In genomic region chr15:58931985-58932384, GRCh38 we compare ENCODE assay signal across 8 cellular contexts. TPM values are rescaled to one million over a fixed set of nuclear protein-coding genes. Genes with fewer than 3 reads are reported as not detected.
DNase-seq lines count a peak whose midpoint lies in the region; ATAC-seq and TF ChIP-seq lines count a peak whose summit lies in the region.

No MANE protein-coding gene starts in this region.

- H3K27me3 ChIP-seq in left ventricle myocardium inferior (ENCODE audit: low read depth) (no peaks in the 10 kb centered on the region), endodermal cell (ENCODE audit: control insufficient read depth, insufficient read depth, low read length, poor library complexity, severe bottlenecking) (no peaks in the 10 kb centered on the region)
- H3K27me3 ChIP-seq in naive thymus-derived CD4-positive, alpha-beta T cell (ENCODE audit: control insufficient read depth in 2 of 2, insufficient read depth in 2 of 2, low read length in 2 of 2): no peaks in the 10 kb centered on the region

- no peaks in the 10 kb centered on the region for H3K9me3 ChIP-seq in left ventricle myocardium inferior (replicated peaks)
- no peaks in the 10 kb centered on the region for H3K9me3 ChIP-seq in endodermal cell (ENCODE audit: control insufficient read depth, low read length)
- H3K9me3 ChIP-seq in naive thymus-derived CD4-positive, alpha-beta T cell (ENCODE audit: control insufficient read depth in 2 of 3, low read length in 3 of 3): no peaks in the 10 kb centered on the region

- CTCF ChIA-PET in naive thymus-derived CD4-positive, alpha-beta T cell (lab: Charles Lee): interaction anchor here (1.3 to 1.8 kb wide), 2 partner anchors 24 to 597 kb away, joined by 4 read pairs; no protein-coding TSS in a partner anchor

- peak overlapping the region; percentile 97 for H3K27ac Mint-ChIP-seq in endodermal cell
- H3K27ac Mint-ChIP-seq in naive thymus-derived CD4-positive, alpha-beta T cell: peak overlapping the region; percentile 58 to 100 (median 97)

- H3K27ac ChIP-seq in left ventricle myocardium inferior (replicated peaks) (peak overlapping the region; percentile 100), endodermal cell (ENCODE audit: low read depth, low read length) (no peak overlapping the region)
- H3K27ac ChIP-seq in naive thymus-derived CD4-positive, alpha-beta T cell (ENCODE audit: low read depth, low read length): peak overlapping the region; percentile 93

- H3K9ac ChIP-seq in endodermal cell (ENCODE audit: extremely low read depth, low read length, poor library complexity, severe bottlenecking): peak overlapping the region; percentile 97

- ATAC-seq in Right ventricle myocardium superior (ENCODE audit: poor library complexity): no peak
- ATAC-seq in naive thymus-derived CD4-positive, alpha-beta T cell: no peak

- H3K36me3 ChIP-seq in left ventricle myocardium inferior (peaks cover 26% of the 10 kb centered on the region), endodermal cell (ENCODE audit: control insufficient read depth, insufficient read depth, low read length) (peaks cover 29% of the 10 kb centered on the region)
- peaks cover 4 to 28% (median 4%) of the 10 kb centered on the region in 3 experiments for H3K36me3 ChIP-seq in naive thymus-derived CD4-positive, alpha-beta T cell (ENCODE audit: control insufficient read depth in 2 of 3, insufficient read depth in 3 of 3, low read length in 3 of 3)

- H3K4me3 ChIP-seq in left ventricle myocardium inferior (peak overlapping the region; percentile 92), endodermal cell (ENCODE audit: low read length) (peak overlapping the region; percentile 98)
- H3K4me3 ChIP-seq in naive thymus-derived CD4-positive, alpha-beta T cell (ENCODE audit: low read length): peak overlapping the region; percentile 91

- no peak for TF ChIP-seq CTCF in left ventricle myocardium inferior (IDR thresholded peaks at IDR 0.05; ENCODE audit: borderline replicate concordance)
- TF ChIP-seq CTCF in endodermal cell (conservative IDR thresholded peaks at IDR 0.05): no peak

- POLR2A ChIA-PET in naive thymus-derived CD4-positive, alpha-beta T cell (lab: Charles Lee): interaction anchor here (1.1 to 2.6 kb wide), 5 partner anchors 9 to 182 kb away, joined by 4 to 13 read pairs (median 5); partner anchors contain the start of gene MINDY2

- no peaks in the 10 kb centered on the region for H3K27me3 Mint-ChIP-seq in endodermal cell (ENCODE audit: insufficient read depth)
- H3K27me3 Mint-ChIP-seq in naive thymus-derived CD4-positive, alpha-beta T cell: no peaks in the 10 kb centered on the region

- H3K4me1 ChIP-seq in left ventricle myocardium inferior (peaks cover 63% of the 10 kb centered on the region), endodermal cell (ENCODE audit: control insufficient read depth, insufficient read depth, low read length) (peaks cover 11% of the 10 kb centered on the region)
- H3K4me1 ChIP-seq in naive thymus-derived CD4-positive, alpha-beta T cell (ENCODE audit: control insufficient read depth in 2 of 2, insufficient read depth in 2 of 2, low read length in 2 of 2): peaks cover 19 to 25% of the 10 kb centered on the region in 2 donors

- peaks cover 25% of the 10 kb centered on the region for H3K36me3 Mint-ChIP-seq in endodermal cell (ENCODE audit: low read depth)
- H3K36me3 Mint-ChIP-seq in naive thymus-derived CD4-positive, alpha-beta T cell: peaks cover 0 to 9% (median 0%) of the 10 kb centered on the region in 5 donors

- H3K4me1 Mint-ChIP-seq in endodermal cell: peaks cover 11% of the 10 kb centered on the region
- H3K4me1 Mint-ChIP-seq in naive thymus-derived CD4-positive, alpha-beta T cell: peaks cover 14 to 38% (median 26%) of the 10 kb centered on the region in 7 donors

- H3K9me3 Mint-ChIP-seq in endodermal cell: no peaks in the 10 kb centered on the region
- peaks cover 0 to 4% (median 0%) of the 10 kb centered on the region in 11 donors for H3K9me3 Mint-ChIP-seq in naive thymus-derived CD4-positive, alpha-beta T cell

- peak overlapping the region; percentile 94 for H3K4me3 Mint-ChIP-seq in endodermal cell
- peak overlapping the region; percentile 89 to 97 (median 93) for H3K4me3 Mint-ChIP-seq in naive thymus-derived CD4-positive, alpha-beta T cell

- no peak for DNase-seq in left ventricle myocardium inferior
- DNase-seq in Right ventricle myocardium superior: no peak
- peak; percentile 72 for DNase-seq in SIG-M5 treated with dmso at 0.1 percent for 504 hours (lab: John Stamatoyannopoulos, UW; ENCODE audit: unreplicated experiment)
- no peak for DNase-seq in endodermal cell
- DNase-seq in naive thymus-derived CD4-positive, alpha-beta T cell: no peak
- no peak for DNase-seq in cerebellar nuclear complex (lab: John Stamatoyannopoulos, UW)
- no peak for DNase-seq in NCI-H1694 treated with DMSO at 0.1 percent for 48 hours (lab: John Stamatoyannopoulos, UW)
- no peak for DNase-seq in COLO829 (ENCODE audit: low spot score)

- intact Hi-C loops in left ventricle myocardium inferior (cut with micrococcal nuclease): no loop called here
- intact Hi-C loops in Right ventricle myocardium superior (cut with DNase I): no loop called here
- intact Hi-C loops in naive thymus-derived CD4-positive, alpha-beta T cell (cut with micrococcal nuclease): loop anchor here (2.0 to 10.0 kb wide), 4 partner anchors 183 to 1227 kb away; partner anchors contain the start of genes ADAM10 (in 1 of the 2), GTF2A2 (in 1 of the 2) and POLR2M (in 1 of the 2)

- 4% methylated on average over 2 of the region's 3 CpGs; no CpG with 5 or more reads in 1 of the 2 experiments for WGBS in endodermal cell (ENCODE audit: insufficient coverage in 1 of 2, insufficient read length in 1 of 2), 2 experiments

RNA-seq across cellular contexts. Expression of gene SLTM, which starts 1.5 kb away (rescaled TPM):
- total RNA-seq in left ventricle myocardium inferior (47.8 TPM), Right ventricle myocardium superior (45.0 TPM), endodermal cell (10 to 100 TPM; 77.1 to 96.8 TPM)
- 80.5 TPM for polyA plus RNA-seq in endodermal cell (2013, experiment 1 of 2)
- polyA plus RNA-seq in endodermal cell (2013, experiment 2 of 2): 77.3 TPM
- 100 to 1,000 TPM; 118 to 166 (median 159) TPM for total RNA-seq in naive thymus-derived CD4-positive, alpha-beta T cell
- 10 to 100 TPM; 56.3 to 65.6 TPM for polyA plus RNA-seq in naive thymus-derived CD4-positive, alpha-beta T cell

RNA-seq across cellular contexts. Expression of gene RNF111, which starts 55.5 kb away (rescaled TPM):
- total RNA-seq in left ventricle myocardium inferior (20.3 TPM), Right ventricle myocardium superior (18.3 TPM), endodermal cell (10 to 100 TPM; 31.6 to 31.9 TPM)
- polyA plus RNA-seq in endodermal cell (2013, experiment 1 of 2): 25.7 TPM
- polyA plus RNA-seq in endodermal cell (2013, experiment 2 of 2): 27.2 TPM
- 10 to 100 TPM; 50.8 to 61.1 (median 57.9) TPM for total RNA-seq in naive thymus-derived CD4-positive, alpha-beta T cell
- polyA plus RNA-seq in naive thymus-derived CD4-positive, alpha-beta T cell: 10 to 100 TPM; 16.1 to 16.7 TPM

Comparison
In these comparisons a context has a peak if more than half of its experiments do, and no peak if none do; other contexts are left out.
1. intact Hi-C loops: an anchor here in naive thymus-derived CD4-positive, alpha-beta T cell (2.0 to 10.0 kb wide); none called in left ventricle myocardium inferior and Right ventricle myocardium superior.